Comparison of ENCODE assay signal across 8 cellular contexts in the genomic region with DNA sequence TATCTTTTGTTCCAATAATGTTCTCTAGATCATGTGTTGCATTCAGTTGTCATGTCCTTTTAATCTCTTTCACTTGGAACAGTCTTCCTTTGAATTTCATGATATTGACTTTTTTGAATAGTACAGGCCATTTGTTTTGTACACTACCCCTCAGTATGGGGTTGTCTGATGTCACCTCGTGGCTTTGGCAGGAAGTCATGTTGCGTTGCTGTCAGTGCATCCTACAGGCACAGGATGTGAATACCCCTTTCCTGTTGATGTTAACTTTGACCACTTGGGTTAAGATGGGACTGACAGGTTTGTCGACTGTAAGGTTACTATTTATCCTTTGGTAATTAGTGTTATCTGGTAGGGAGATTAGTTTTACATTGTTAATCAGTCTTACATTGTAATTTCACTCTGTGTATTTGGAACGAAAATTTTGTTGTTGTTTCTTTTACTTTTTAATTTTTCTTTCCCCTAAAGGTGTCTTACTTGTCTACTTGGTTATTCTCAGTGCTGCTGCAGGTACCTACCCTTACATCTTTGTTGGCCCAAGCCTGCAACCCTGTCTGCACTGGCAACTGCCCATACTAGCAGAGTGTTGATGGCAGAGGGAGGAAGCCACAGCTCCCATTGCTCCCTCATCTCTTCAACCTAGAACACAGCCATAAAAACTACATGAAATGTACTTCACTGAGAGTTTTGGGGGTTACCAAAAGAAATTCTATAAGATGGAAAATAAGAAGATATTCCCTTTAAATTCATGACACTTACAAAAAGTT. TPM values are rescaled to one million over a fixed set of nuclear protein-coding genes. Genes with fewer than 3 reads are reported as not detected.
DNase-seq lines count a peak whose midpoint lies in the region; ATAC-seq and TF ChIP-seq lines count a peak whose summit lies in the region.

No MANE protein-coding gene starts in this region.

- H3K36me3 Mint-ChIP-seq in memory B cell, result no peaks in the 10 kb centered on the region

- peak in 2 of 3 donors; percentile 41 to 70 for DNase-seq in Peyer's patch
- no peak for DNase-seq in memory B cell (ENCODE audit: low spot score in 2 of 2)
- DNase-seq in COLO829 (ENCODE audit: low spot score), result no peak
- DNase-seq in NCI-H2227 treated with DMSO at 0.1 percent for 48 hours (lab: John Stamatoyannopoulos, UW), result no peak
- no peak for DNase-seq in NCI-H345 (lab: John Stamatoyannopoulos, UW)
- no peak for DNase-seq in GM10266 (ENCODE audit: extremely low spot score)

- H3K27me3 ChIP-seq in Peyer's patch, result no peaks in the 10 kb centered on the region

- no peak overlapping the region for H3K4me3 ChIP-seq in Peyer's patch

- peaks cover 2% of the 10 kb centered on the region for H3K27me3 Mint-ChIP-seq in memory B cell

- no peak overlapping the region for H3K27ac Mint-ChIP-seq in memory B cell

- H3K27ac ChIP-seq in Peyer's patch, result peak overlapping the region in 2 of 4 donors; percentile 19 to 34

- H3K4me1 ChIP-seq in Peyer's patch, result no peaks in the 10 kb centered on the region

- no peak for TF ChIP-seq POLR2A in Peyer's patch (IDR thresholded peaks at IDR 0.05)

- ATAC-seq in GM18498 (IDR thresholded peaks at IDR 0.05; ENCODE audit: unreplicated experiment), result peak; percentile 68
- peak; percentile 78 for ATAC-seq in GM21528 (IDR thresholded peaks at IDR 0.05; ENCODE audit: low FRiP score, unreplicated experiment)
- ATAC-seq in memory B cell (ENCODE audit: low read depth), result peak; percentile 43

- no peak for TF ChIP-seq CTCF in Peyer's patch (IDR thresholded peaks at IDR 0.05)
- TF ChIP-seq CTCF in GM10266 (IDR thresholded peaks at IDR 0.05; ENCODE audit: control insufficient read depth, insufficient read depth, low read depth, missing control alignments), result no peak

- H3K9me3 Mint-ChIP-seq in memory B cell, result no peaks in the 10 kb centered on the region

- no peaks in the 10 kb centered on the region for H3K36me3 ChIP-seq in Peyer's patch

- no peaks in the 10 kb centered on the region for H3K9me3 ChIP-seq in Peyer's patch

- H3K4me1 Mint-ChIP-seq in memory B cell, result peaks cover 6% of the 10 kb centered on the region

- H3K4me3 Mint-ChIP-seq in memory B cell, result no peak overlapping the region

RNA-seq across cellular contexts. Expression of gene ATP8A1, which starts 14.7 kb away (rescaled TPM):
- 100 to 1,000 TPM in 3 of 4 donors, 10 to 100 TPM in 1; 71.0 to 172 (median 158) TPM for total RNA-seq in Peyer's patch

Comparison
In these comparisons a context has a peak if more than half of its experiments do, and no peak if none do; other contexts are left out.
1. DNase-seq: peak in Peyer's patch (2 of 3); none in memory B cell (0 of 2), COLO829 (single experiment), NCI-H2227 treated with DMSO at 0.1 percent for 48 hours (single experiment), NCI-H345 (single experiment) and GM10266 (single experiment).
2. Peak in every context shown above with its lines, with median percentiles within 50 percentile points of each other: ATAC-seq.